Comparison of ENCODE assay signal across 23 cellular contexts in genomic region chr1:225863167-225863566, GRCh38. TPM values are rescaled to one million over a fixed set of nuclear protein-coding genes. Genes with fewer than 3 reads are reported as not detected.
DNase-seq lines count a peak whose midpoint lies in the region; ATAC-seq and TF ChIP-seq lines count a peak whose summit lies in the region.
"Had no signal": no experiment of that assay in that cellular context is flagged by ENCODE, and none has a peak within 500 bp of the region (broad histone marks: within the 10 kb centered on the region; RNA-seq: fewer than 3 reads in every experiment).

No MANE protein-coding gene starts in this region.

- TF ChIP-seq EP300 in Ishikawa (IDR thresholded peaks at IDR 0.05; ENCODE audit: borderline replicate concordance): no peak

- POLR2A ChIA-PET in CD4-positive, alpha-beta T cell (lab: Charles Lee): interaction anchor here (0.7 to 1.1 kb wide), 2 partner anchors 47 to 85 kb away, joined by 3 read pairs; partner anchors contain the start of gene SRP9

- peaks cover 7% of the 10 kb centered on the region for H3K4me1 ChIP-seq in fibroblast of lung (ENCODE audit: control insufficient read depth, extremely low read depth, insufficient read depth, low read length)
- H3K4me1 ChIP-seq in stomach smooth muscle (ENCODE audit: control insufficient read depth, insufficient read depth, low read length): peaks cover 16% of the 10 kb centered on the region
- H3K4me1 ChIP-seq: neural progenitor cell, suprapubic skin had no signal

- intact Hi-C loops in CD4-positive, alpha-beta T cell (cut with DNase I, micrococcal nuclease): no loop called here
- intact Hi-C loops in left colon (cut with DNase I, micrococcal nuclease): no loop called here

- H2AFZ ChIP-seq in fibroblast of lung (ENCODE audit: low read length): no peak overlapping the region
- H2AFZ ChIP-seq: GM23248, neural progenitor cell had no signal

- TF ChIP-seq CTCF in CD4-positive, alpha-beta T cell (IDR thresholded peaks at IDR 0.05): no peak
- TF ChIP-seq CTCF in fibroblast of lung (conservative IDR thresholded peaks at IDR 0.05 in 1 of 2, IDR thresholded peaks at IDR 0.05 in 1 of 2; ENCODE audit: low read depth in 1 of 2, low read length in 2 of 2): no peak

- H3K27ac Mint-ChIP-seq in CD4-positive, alpha-beta T cell: peak overlapping the region; percentile 71
- H3K27ac Mint-ChIP-seq: activated CD4-positive, alpha-beta T cell treated with anti-CD3 and anti-CD28 coated beads, Interleukin-2, amount 10 ng/mL, durations not matched to agents 24 days and 14 days; activated T-helper 2 cell treated with anti-CD3 and anti-CD28 coated beads, Interferon-gamma antibody, Interleukin-2, Interleukin-4, amounts not matched to agents 10 μg/mL and 5 μg/mL and 100 μg/mL, durations not matched to agents 14 hours and 24 hours and 36 hours; neural progenitor cell had no signal

- H3K4me3 ChIP-seq in fibroblast of lung (replicated peaks in 1 of 4; ENCODE audit: control extremely low read depth in 1 of 4, insufficient read depth in 1 of 4, low read depth in 3 of 4, low read length in 4 of 4): no peak overlapping the region
- no peak overlapping the region for H3K4me3 ChIP-seq in stomach smooth muscle (ENCODE audit: low read length in 2 of 2)
- H3K4me3 ChIP-seq: GM23248, lower lobe of right lung, neural progenitor cell, suprapubic skin had no signal

- H3K4me2 ChIP-seq in fibroblast of lung (ENCODE audit: extremely low read depth, insufficient read depth, low read length): no peak overlapping the region
- H3K4me2 ChIP-seq: neural progenitor cell had no signal

- no peaks in the 10 kb centered on the region for H3K9me3 Mint-ChIP-seq in CD4-positive, alpha-beta T cell
- H3K9me3 Mint-ChIP-seq: activated CD4-positive, alpha-beta T cell treated with anti-CD3 and anti-CD28 coated beads, Interleukin-2, amount 10 ng/mL, durations not matched to agents 24 days and 14 days; activated T-helper 2 cell treated with anti-CD3 and anti-CD28 coated beads, Interferon-gamma antibody, Interleukin-2, Interleukin-4, amounts not matched to agents 10 μg/mL and 5 μg/mL and 100 μg/mL, durations not matched to agents 14 hours and 24 hours and 36 hours; neural progenitor cell had no signal

- no peak for TF ChIP-seq RAD21 in Ishikawa (IDR thresholded peaks at IDR 0.05; ENCODE audit: low read depth)

- peaks cover 95% of the 10 kb centered on the region for H3K36me3 Mint-ChIP-seq in CD4-positive, alpha-beta T cell (ENCODE audit: low read depth)
- H3K36me3 Mint-ChIP-seq: neural progenitor cell had no signal

- no peaks in the 10 kb centered on the region for H3K9me3 ChIP-seq in CD4-positive, alpha-beta T cell (ENCODE audit: control insufficient read depth, low read length)
- H3K9me3 ChIP-seq in fibroblast of lung (ENCODE audit: control insufficient read depth, insufficient read depth, low read depth, low read length) (no peaks in the 10 kb centered on the region), stomach smooth muscle (ENCODE audit: control insufficient read depth in 2 of 2, low read length in 2 of 2) (no peaks in the 10 kb centered on the region)
- H3K9me3 ChIP-seq: lower lobe of right lung, suprapubic skin had no signal

- H3K36me3 ChIP-seq in fibroblast of lung (ENCODE audit: control insufficient read depth, insufficient read depth, low read length) (peaks cover 29% of the 10 kb centered on the region), stomach smooth muscle (ENCODE audit: control insufficient read depth in 2 of 2, insufficient read depth in 2 of 2, low read length in 2 of 2) (peaks cover 42 to 59% of the 10 kb centered on the region in 2 donors)
- H3K36me3 ChIP-seq: neural progenitor cell had no signal

- H3K27me3 ChIP-seq in CD4-positive, alpha-beta T cell (ENCODE audit: control insufficient read depth, insufficient read depth, low read length): no peaks in the 10 kb centered on the region
- H3K27me3 ChIP-seq in fibroblast of lung (ENCODE audit: control insufficient read depth, insufficient read depth, low read length) (no peaks in the 10 kb centered on the region), stomach smooth muscle (ENCODE audit: control insufficient read depth in 1 of 2, insufficient read depth in 2 of 2, low read length in 2 of 2) (no peaks in the 10 kb centered on the region)
- H3K27me3 ChIP-seq: brain microvascular endothelial cell, neural progenitor cell, suprapubic skin had no signal

- H3K4me1 Mint-ChIP-seq in CD4-positive, alpha-beta T cell (ENCODE audit: low read depth): peaks cover 37% of the 10 kb centered on the region
- H3K4me1 Mint-ChIP-seq: neural progenitor cell had no signal

- no peaks in the 10 kb centered on the region for H3K79me2 ChIP-seq in fibroblast of lung (ENCODE audit: control insufficient read depth, insufficient read depth, low read length)

- CTCF ChIA-PET in CD4-positive, alpha-beta T cell (lab: Charles Lee): interaction anchor here (1.2 kb wide), 1 partner anchor 48 kb away, joined by 3 read pairs; no protein-coding TSS in a partner anchor

- DNase-seq in CD4-positive, alpha-beta T cell: no peak
- DNase-seq in fibroblast of lung (ENCODE audit: low read depth in 2 of 2): peak; percentile 49 to 54
- DNase-seq in iPS-NIHi7 (ENCODE audit: extremely low spot score): no peak
- DNase-seq in left colon: no peak
- DNase-seq: activated CD4-positive, alpha-beta T cell treated with anti-CD3 and anti-CD28 coated beads, Interleukin-2, amount 10 ng/mL, durations not matched to agents 24 days and 14 days; brain microvascular endothelial cell; DMS79 treated with DMSO at 0.1 percent for 48 hours; GM23248; Kasumi-1; lower lobe of right lung; NCI-H1105 treated with DMSO at 0.1 percent for 48 hours; NK-92 treated with Interleukin-12 subunit alpha and Interleukin-12 subunit beta, amount 100 ng/mL, for 24 hours; stimulated activated CD4-positive, alpha-beta T cell treated with anti-CD3 and anti-CD28 coated beads, Interleukin-1b, Interleukin-23, amount 100 ng/mL, for 48 hours had no signal

- H4K20me1 ChIP-seq in fibroblast of lung (ENCODE audit: control insufficient read depth, extremely low read depth, insufficient read depth, low read length): no peaks in the 10 kb centered on the region

- no peak overlapping the region for H3K4me3 Mint-ChIP-seq in CD4-positive, alpha-beta T cell
- H3K4me3 Mint-ChIP-seq: activated CD4-positive, alpha-beta T cell treated with anti-CD3 and anti-CD28 coated beads, Interleukin-2, amount 10 ng/mL, durations not matched to agents 24 days and 14 days; neural progenitor cell had no signal

- no peak overlapping the region for H3K27ac ChIP-seq in CD4-positive, alpha-beta T cell (ENCODE audit: low read depth, low read length)
- H3K27ac ChIP-seq in fibroblast of lung (ENCODE audit: insufficient read depth, low read length): no peak overlapping the region
- peak overlapping the region; percentile 70 for H3K27ac ChIP-seq in stomach smooth muscle (ENCODE audit: low read length)
- H3K27ac ChIP-seq: brain microvascular endothelial cell, GM23248, lower lobe of right lung, neural progenitor cell, suprapubic skin, VCaP had no signal

- no peaks in the 10 kb centered on the region for H3K27me3 Mint-ChIP-seq in CD4-positive, alpha-beta T cell
- H3K27me3 Mint-ChIP-seq: activated CD4-positive, alpha-beta T cell treated with anti-CD3 and anti-CD28 coated beads, Interleukin-2, amount 10 ng/mL, durations not matched to agents 24 days and 14 days had no signal

- no peak for ATAC-seq in CD4-positive, alpha-beta T cell (ENCODE audit: poor library complexity)
- ATAC-seq in HG03196 (IDR thresholded peaks at IDR 0.05; ENCODE audit: unreplicated experiment) (no peak), left colon (no peak), GM21528 (IDR thresholded peaks at IDR 0.05; ENCODE audit: low FRiP score, unreplicated experiment) (no peak)
- ATAC-seq: lower lobe of right lung, Panc1 had no signal

- no peak overlapping the region for H3K9ac ChIP-seq in fibroblast of lung (ENCODE audit: insufficient read depth, low read length)
- no peak overlapping the region for H3K9ac ChIP-seq in stomach smooth muscle (ENCODE audit: low read length in 2 of 2)
- H3K9ac ChIP-seq: GM23248, neural progenitor cell had no signal

TF ChIP-seq in Ishikawa, 13 proteins besides CTCF, POLR2A, EP300 and RAD21:
- no peak for TF ChIP-seq CEBPB (IDR thresholded peaks at IDR 0.05)
- TF ChIP-seq NFIC (IDR thresholded peaks at IDR 0.05): peak; percentile 56; the same call in 1 of the 2 replicates

RNA-seq across cellular contexts. Expression of gene TMEM63A, which starts 19.0 kb away (rescaled TPM):
- total RNA-seq in CD4-positive, alpha-beta T cell: 100 to 1,000 TPM; 199 to 204 TPM
- total RNA-seq in fibroblast of lung: 16.2 and 24.1 TPM in 2 replicates
- 14.1 and 14.5 TPM in 2 replicates for polyA plus RNA-seq in fibroblast of lung
- polyA plus RNA-seq in fibroblast of lung (2012): 11.8 and 12.3 TPM in 2 replicates
- polyA minus RNA-seq in fibroblast of lung (ENCODE audit: low replicate concordance): 45.5 and 49.2 TPM in 2 replicates
- 100 to 1,000 TPM; 108 to 196 TPM for total RNA-seq in left colon

RNA-seq across cellular contexts. Expression of gene LEFTY1, which starts 25.8 kb away (rescaled TPM):
- total RNA-seq in CD4-positive, alpha-beta T cell: not detected
- total RNA-seq in fibroblast of lung: 0.26 TPM in 1 of 2 replicates, not detected in the other
- not detected in 2 replicates for polyA plus RNA-seq in fibroblast of lung
- polyA plus RNA-seq in fibroblast of lung (2012): not detected in 2 replicates
- polyA minus RNA-seq in fibroblast of lung (ENCODE audit: low replicate concordance): not detected in 2 replicates
- total RNA-seq in left colon: 100 to 1,000 TPM; 106 to 385 TPM
- total RNA-seq: activated CD4-positive, alpha-beta T cell treated with anti-CD3 and anti-CD28 coated beads, Interleukin-2, amount 10 ng/mL, durations not matched to agents 24 days and 14 days; activated T-helper 2 cell treated with anti-CD3 and anti-CD28 coated beads, Interferon-gamma antibody, Interleukin-2, Interleukin-4, amounts not matched to agents 10 μg/mL and 5 μg/mL and 100 μg/mL, durations not matched to agents 14 hours and 24 hours and 36 hours; GM23248; lower lobe of right lung; suprapubic skin; T-helper 1 cell treated with Interleukin-12 subunit alpha and Interleukin-12 subunit beta and Interleukin-4 antibody, amounts not matched to agents 30 ng/mL and 1 ng/mL, for 36 hours had no signal
- polyA plus RNA-seq: GM23248 had no signal

RNA-seq across cellular contexts. Expression of gene EPHX1, which starts 53.2 kb away (rescaled TPM):
- total RNA-seq in CD4-positive, alpha-beta T cell: under 1 TPM; 0.34 to 0.47 TPM
- total RNA-seq in fibroblast of lung: 42.1 and 44.3 TPM in 2 replicates
- 39.1 and 57.8 TPM in 2 replicates for polyA plus RNA-seq in fibroblast of lung
- 92.4 and 118 TPM in 2 replicates for polyA plus RNA-seq in fibroblast of lung (2012)
- 85.2 and 96.8 TPM in 2 replicates for polyA minus RNA-seq in fibroblast of lung (ENCODE audit: low replicate concordance)
- 10 to 100 TPM; 59.3 to 67.3 TPM for total RNA-seq in left colon

Comparison
In these comparisons a context has a peak if more than half of its experiments do, and no peak if none do; other contexts are left out.
1. DNase-seq: peak in fibroblast of lung (2 of 2); none in CD4-positive, alpha-beta T cell (0 of 10), iPS-NIHi7 (single experiment) and left colon (0 of 2).
2. RNA of gene LEFTY1, which starts 25.8 kb away (total RNA-seq): 106 to 385 TPM in left colon; not detected in CD4-positive, alpha-beta T cell and 0.26 TPM in fibroblast of lung; every median in the first group is over 10 times any median in the second.
3. RNA of gene EPHX1, which starts 53.2 kb away (total RNA-seq): 59.3 to 67.3 TPM in left colon and 42.1 to 44.3 TPM in fibroblast of lung; 0.34 to 0.47 TPM in CD4-positive, alpha-beta T cell; every median in the first group is over 10 times any median in the second.